ENCODE assay signal across 8 cellular contexts in the genomic region with DNA sequence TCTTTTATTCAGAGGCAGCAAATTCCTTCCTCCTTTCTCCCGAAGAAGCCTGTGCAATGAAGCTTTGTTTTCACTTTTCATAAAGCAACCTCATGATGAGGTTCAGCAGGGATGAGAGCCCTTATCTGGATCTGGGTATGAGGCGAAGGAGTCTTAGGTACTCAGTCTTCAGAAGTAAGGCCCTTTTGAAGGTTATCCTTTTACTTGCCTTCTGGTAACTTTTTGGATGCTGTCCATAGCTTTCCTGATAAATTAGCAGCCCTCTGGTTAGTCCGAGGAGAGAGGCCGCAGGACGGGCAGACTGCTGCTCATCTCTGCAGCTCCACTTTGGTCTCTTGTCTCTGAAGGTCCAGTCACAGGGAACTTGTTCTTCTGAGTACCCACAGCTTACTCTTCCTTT. TPM values are rescaled to one million over a fixed set of nuclear protein-coding genes. Genes with fewer than 3 reads are reported as not detected.
DNase-seq lines count a peak whose midpoint lies in the region; ATAC-seq and TF ChIP-seq lines count a peak whose summit lies in the region.

No MANE protein-coding gene starts in this region.

- no peaks in the 10 kb centered on the region for H3K9me3 ChIP-seq in IMR-90 (ENCODE audit: control insufficient read depth, insufficient read depth, low read length)
- no peaks in the 10 kb centered on the region for H3K9me3 ChIP-seq in mucosa of descending colon

- H2BK15ac ChIP-seq in IMR-90 (ENCODE audit: low read depth, low read length): peak overlapping the region; percentile 20; the same call in 2 of the 3 replicates

- H4K5ac ChIP-seq in IMR-90 (ENCODE audit: low read depth, low read length): peak overlapping the region; percentile 99

- peak overlapping the region; percentile 96 for H4K91ac ChIP-seq in IMR-90 (ENCODE audit: insufficient read depth, low read depth, low read length)

- in situ Hi-C loops in IMR-90 (cut with MboI; ENCODE audit: low sequenced_read_pairs): loop anchor here (25.0 kb wide), 1 partner anchor 672 kb away; no protein-coding TSS in a partner anchor

- TF ChIP-seq CTCF in IMR-90 (conservative IDR thresholded peaks at IDR 0.05; ENCODE audit: low read depth, low read length): no peak
- TF ChIP-seq CTCF in mucosa of descending colon (IDR thresholded peaks at IDR 0.05): no peak
- TF ChIP-seq CTCF in lower leg skin (IDR thresholded peaks at IDR 0.05): no peak

- H3K36me3 ChIP-seq in IMR-90 (ENCODE audit: control insufficient read depth, insufficient read depth, low read length): peaks cover 2% of the 10 kb centered on the region
- no peaks in the 10 kb centered on the region for H3K36me3 ChIP-seq in mucosa of descending colon (ENCODE audit: low read depth)

- peak overlapping the region; percentile 99 for H3K18ac ChIP-seq in IMR-90 (ENCODE audit: low read depth, low read length)

- peak overlapping the region; percentile 95 for H2BK20ac ChIP-seq in IMR-90 (ENCODE audit: low read depth, low read length)

- TF ChIP-seq RAD21 in IMR-90 (IDR thresholded peaks at IDR 0.05; ENCODE audit: low read length): no peak

- dilution Hi-C loops in IMR-90 (cut with HindIII; ENCODE audit: low sequenced_read_pairs, unreplicated experiment): no loop called here

- CTCF ChIA-PET in IMR-90 (lab: Yijun Ruan, JAX): interaction anchor here (0.6 kb wide), 1 partner anchor 215 kb away, joined by 4 read pairs; no protein-coding TSS in a partner anchor

- H2AFZ ChIP-seq in IMR-90 (replicated peaks; ENCODE audit: low read length, poor library complexity): peak overlapping the region; percentile 81

- no peaks in the 10 kb centered on the region for H3K27me3 ChIP-seq in IMR-90 (ENCODE audit: control insufficient read depth, insufficient read depth, low read length)

- peak overlapping the region; percentile 81 for H2AK9ac ChIP-seq in IMR-90 (replicated peaks; ENCODE audit: low read depth, low read length, poor library complexity)

- WGBS in IMR-90 (ENCODE audit: extremely low coverage in 2 of 2, insufficient read length in 1 of 2), 2 experiments: 38% methylated on average over 1 of the region's 5 CpGs; no CpG with 5 or more reads in 1 of the 2 experiments
- 10 to 26% methylated on average over 5 of the region's 5 CpGs for WGBS in lower leg skin, 2 donors

- H3K27ac ChIP-seq in IMR-90 (ENCODE audit: insufficient read depth, low read length) (peak overlapping the region; percentile 94), cingulate gyrus (ENCODE audit: low read depth, low read length) (peak overlapping the region; percentile 87)

- H3K9me1 ChIP-seq in IMR-90 (ENCODE audit: insufficient read depth, low read length): no peaks in the 10 kb centered on the region; the same call in 1 of the 2 replicates

- H3K79me1 ChIP-seq in IMR-90 (ENCODE audit: low read depth in 1 of 2, low read length in 2 of 2): peaks cover 13 to 24% of the 10 kb centered on the region in 2 experiments

- intact Hi-C loops in IMR-90 (cut with micrococcal nuclease): no loop called here
- intact Hi-C loops in mucosa of descending colon (cut with DNase I, micrococcal nuclease): no loop called here
- intact Hi-C loops in lower leg skin (cut with DNase I; ENCODE audit: low total_unique reads): no loop called here

- peak overlapping the region; percentile 92 for H2BK5ac ChIP-seq in IMR-90 (ENCODE audit: low read depth, low read length, poor library complexity, severe bottlenecking)

- H3K14ac ChIP-seq in IMR-90 (replicated peaks; ENCODE audit: low read depth, low read length): peak overlapping the region; percentile 94

- no peaks in the 10 kb centered on the region for H4K20me1 ChIP-seq in IMR-90 (ENCODE audit: insufficient read depth, low read length)

- H3K4me2 ChIP-seq in IMR-90 (ENCODE audit: low read depth, low read length): peak overlapping the region; percentile 98

- H3K9ac ChIP-seq in IMR-90 (ENCODE audit: low read depth, low read length): peak overlapping the region; percentile 91

- peak overlapping the region; percentile 77 for H2AK5ac ChIP-seq in IMR-90 (ENCODE audit: low read depth, low read length)

- TF ChIP-seq POLR2A in IMR-90 (IDR thresholded peaks at IDR 0.05; ENCODE audit: low read depth, low read length) (no peak), lower leg skin (IDR thresholded peaks at IDR 0.05) (no peak)

- peak; percentile 16 for DNase-seq in A172 (ENCODE audit: low spot score)
- DNase-seq in IMR-90: peak; percentile 13
- DNase-seq in mucosa of descending colon: no peak
- no peak for DNase-seq in T-helper 9 cell
- no peak for DNase-seq in DMS79 (lab: John Stamatoyannopoulos, UW)
- no peak for DNase-seq in lower leg skin (ENCODE audit: low spot score in 2 of 2)
- DNase-seq in superior temporal gyrus (ENCODE audit: extremely low spot score): no peak

- H2BK120ac ChIP-seq in IMR-90 (ENCODE audit: low read depth, low read length): peak overlapping the region; percentile 98

- POLR2A ChIA-PET in IMR-90 (lab: Charles Lee; ENCODE audit: unreplicated experiment): interaction anchor here (0.5 to 1.4 kb wide), 3 partner anchors 13 to 102 kb away, joined by 3 to 5 read pairs (median 4); a partner anchor contains a TSS

- H4K8ac ChIP-seq in IMR-90 (ENCODE audit: low read depth in 2 of 2, low read length in 2 of 2): peak overlapping the region; percentile 89 to 99

- ATAC-seq in IMR-90 (ENCODE audit: low read depth): peak; percentile 22
- ATAC-seq in mucosa of descending colon: peak; percentile 13

- peak overlapping the region; percentile 92 for H3K4ac ChIP-seq in IMR-90 (ENCODE audit: low read depth, low read length)

- peak overlapping the region; percentile 71 for H3K4me3 ChIP-seq in IMR-90 (ENCODE audit: insufficient read depth, low read depth, low read length)
- no peak overlapping the region for H3K4me3 ChIP-seq in mucosa of descending colon
- H3K4me3 ChIP-seq in lower leg skin (ENCODE audit: low read depth, poor library complexity, severe bottlenecking): no peak overlapping the region

- H3K56ac ChIP-seq in IMR-90 (ENCODE audit: extremely low read depth, insufficient read depth, low read length): peak overlapping the region; percentile 85

- no TSS peak for BruUV-seq in IMR-90 (replicated peaks; lab: Mats Ljungman, UMichigan)

- peaks cover 5% of the 10 kb centered on the region for H3K4me1 ChIP-seq in IMR-90 (ENCODE audit: control insufficient read depth, insufficient read depth, low read length)
- H3K4me1 ChIP-seq in mucosa of descending colon (ENCODE audit: low read depth): peaks cover 4% of the 10 kb centered on the region

- H3K23ac ChIP-seq in IMR-90 (ENCODE audit: low read depth, low read length): peak overlapping the region; percentile 98

TF ChIP-seq in IMR-90, 13 proteins besides CTCF, POLR2A, EP300 and RAD21:
- TF ChIP-seq MAZ (IDR thresholded peaks at IDR 0.05; ENCODE audit: borderline replicate concordance, low read depth, low read length) (no peak), FOS (IDR thresholded peaks at IDR 0.05; ENCODE audit: low read depth, low read length) (no peak), BHLHE40 (IDR thresholded peaks at IDR 0.05; ENCODE audit: low read depth, low read length) (no peak), RFX5 (IDR thresholded peaks at IDR 0.05; ENCODE audit: low read depth, low read length) (no peak), RCOR1 (IDR thresholded peaks at IDR 0.05; ENCODE audit: insufficient replicate concordance, low read length) (no peak), MXI1 (IDR thresholded peaks at IDR 0.05; ENCODE audit: borderline replicate concordance, low read depth, low read length) (no peak), MAFK (IDR thresholded peaks at IDR 0.05; ENCODE audit: low read depth, low read length) (no peak), SMC3 (IDR thresholded peaks at IDR 0.05; ENCODE audit: low read depth, low read length) (no peak)
- TF ChIP-seq, protein P1, sequence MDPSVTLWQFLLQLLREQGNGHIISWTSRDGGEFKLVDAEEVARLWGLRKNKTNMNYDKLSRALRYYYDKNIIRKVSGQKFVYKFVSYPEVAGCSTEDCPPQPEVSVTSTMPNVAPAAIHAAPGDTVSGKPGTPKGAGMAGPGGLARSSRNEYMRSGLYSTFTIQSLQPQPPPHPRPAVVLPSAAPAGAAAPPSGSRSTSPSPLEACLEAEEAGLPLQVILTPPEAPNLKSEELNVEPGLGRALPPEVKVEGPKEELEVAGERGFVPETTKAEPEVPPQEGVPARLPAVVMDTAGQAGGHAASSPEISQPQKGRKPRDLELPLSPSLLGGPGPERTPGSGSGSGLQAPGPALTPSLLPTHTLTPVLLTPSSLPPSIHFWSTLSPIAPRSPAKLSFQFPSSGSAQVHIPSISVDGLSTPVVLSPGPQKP (IDR thresholded peaks at IDR 0.05; ENCODE audit: borderline replicate concordance, low read depth, low read length): no peak
- TF ChIP-seq, protein P2, sequence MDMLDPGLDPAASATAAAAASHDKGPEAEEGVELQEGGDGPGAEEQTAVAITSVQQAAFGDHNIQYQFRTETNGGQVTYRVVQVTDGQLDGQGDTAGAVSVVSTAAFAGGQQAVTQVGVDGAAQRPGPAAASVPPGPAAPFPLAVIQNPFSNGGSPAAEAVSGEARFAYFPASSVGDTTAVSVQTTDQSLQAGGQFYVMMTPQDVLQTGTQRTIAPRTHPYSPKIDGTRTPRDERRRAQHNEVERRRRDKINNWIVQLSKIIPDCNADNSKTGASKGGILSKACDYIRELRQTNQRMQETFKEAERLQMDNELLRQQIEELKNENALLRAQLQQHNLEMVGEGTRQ (IDR thresholded peaks at IDR 0.05; ENCODE audit: low read depth, low read length): no peak

RNA-seq across cellular contexts. Expression of a gene that starts 1.1 kb away (rescaled TPM):
- total RNA-seq in A172 (2014; rRNA removed; shearing (Covaris generic)): 34.9 and 43.0 TPM in 2 replicates
- total RNA-seq in IMR-90 (2012; rRNA removed) (39.4 and 46.8 TPM in 2 replicates), mucosa of descending colon (10 to 100 TPM in 2 of 3 donors, 1 to 10 TPM in 1; 9.7 to 47.1 (median 31.5) TPM), lower leg skin (10 to 100 TPM in 2 of 4 donors, 1 to 10 TPM in 2; 5.9 to 12.5 (median 9.2) TPM)
- polyA plus RNA-seq in IMR-90 (2012; rRNA removed): 30.4 and 43.6 TPM in 2 replicates
- polyA plus RNA-seq in IMR-90 (2012; cell fraction: cytosol; rRNA removed): 7.4 and 15.7 TPM in 2 replicates
- 35.2 and 246 TPM in 2 replicates for polyA plus RNA-seq in IMR-90 (2012; cell fraction: nucleus; rRNA removed; ENCODE audit: low replicate concordance)

RNA-seq across cellular contexts. Expression of a gene that starts 5.9 kb away (rescaled TPM):
- 32.9 and 47.7 TPM in 2 replicates for total RNA-seq in A172 (2014; rRNA removed; shearing (Covaris generic))
- total RNA-seq in IMR-90 (2012; rRNA removed) (49.1 and 58.0 TPM in 2 replicates), mucosa of descending colon (10 to 100 TPM; 19.6 to 24.6 (median 21.5) TPM), lower leg skin (10 to 100 TPM in 2 of 4 donors, 1 to 10 TPM in 2; 8.3 to 16.1 (median 10.8) TPM)
- polyA plus RNA-seq in IMR-90 (2012; rRNA removed): 26.3 and 32.6 TPM in 2 replicates
- polyA plus RNA-seq in IMR-90 (2012; cell fraction: cytosol; rRNA removed): 11.5 and 14.9 TPM in 2 replicates
- 10.8 and 29.4 TPM in 2 replicates for polyA plus RNA-seq in IMR-90 (2012; cell fraction: nucleus; rRNA removed; ENCODE audit: low replicate concordance)

RNA-seq across cellular contexts. Expression of a gene that starts 45.5 kb away (rescaled TPM):
- not detected in 2 replicates for total RNA-seq in A172 (2014; rRNA removed; shearing (Covaris generic))
- total RNA-seq in IMR-90 (2012; rRNA removed) (not detected in 2 replicates), mucosa of descending colon (not detected), lower leg skin (under 1 TPM in 1 of 4 donors, not detected in 3; 0.29 TPM)
- not detected in 2 replicates for polyA plus RNA-seq in IMR-90 (2012; rRNA removed)
- polyA plus RNA-seq in IMR-90 (2012; cell fraction: cytosol; rRNA removed): not detected in 2 replicates
- polyA plus RNA-seq in IMR-90 (2012; cell fraction: nucleus; rRNA removed; ENCODE audit: low replicate concordance): not detected in 2 replicates

Comparison
In these comparisons a context has a peak if more than half of its experiments do, and no peak if none do; other contexts are left out.
1. DNase-seq: peak in A172 (single experiment) and IMR-90 (single experiment); none in mucosa of descending colon (0 of 3), T-helper 9 cell (single experiment), DMS79 (single experiment), lower leg skin (0 of 2) and superior temporal gyrus (single experiment).